Comparison of ENCODE assay signal across 8 cellular contexts in the genomic region with DNA sequence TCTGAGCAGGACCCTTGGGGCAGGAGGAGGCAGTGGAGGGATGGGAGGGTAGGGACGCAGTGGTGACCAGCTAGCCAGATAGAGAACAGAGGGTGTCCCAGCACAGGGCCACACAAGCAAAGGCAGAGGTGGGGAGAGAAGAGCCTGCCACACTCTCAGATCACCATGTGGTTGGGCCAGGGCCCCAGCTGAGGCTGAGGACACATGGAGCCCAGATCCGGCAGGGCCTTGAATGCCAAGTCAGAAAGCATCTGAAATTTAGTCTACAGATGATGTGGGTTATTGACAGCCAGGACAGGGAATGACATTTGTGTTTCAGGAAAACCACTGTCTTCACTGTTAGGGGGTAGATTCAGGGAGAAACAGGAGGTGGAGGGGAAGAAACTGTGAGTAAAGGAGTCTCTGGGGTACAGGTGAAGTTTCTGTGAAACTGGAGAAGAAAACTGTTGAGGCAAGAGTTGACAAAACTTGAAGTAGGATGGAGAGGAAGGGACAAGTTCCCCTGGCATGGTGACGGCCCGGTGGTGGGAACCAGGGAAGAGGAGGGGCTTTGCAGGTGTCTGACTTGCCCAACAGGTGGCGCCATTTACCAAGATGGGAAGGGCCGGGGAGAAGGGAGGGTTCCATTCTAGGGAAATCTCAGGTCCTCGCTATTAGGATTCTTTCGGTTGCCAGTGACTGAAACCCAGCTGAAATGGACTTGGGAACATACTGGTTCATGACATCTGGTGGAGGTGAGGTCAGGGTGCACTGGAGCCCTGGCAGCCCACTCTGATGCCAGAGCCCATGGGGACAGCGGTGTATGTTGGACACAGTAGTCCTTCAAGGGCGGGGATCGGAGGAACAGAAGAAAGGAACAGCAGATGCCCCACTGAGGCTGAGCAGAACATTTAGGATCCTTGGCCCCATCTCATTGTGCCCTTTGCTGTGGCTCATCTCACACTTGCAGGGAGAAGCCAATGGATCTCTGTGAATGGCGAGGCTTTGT.
DNase-seq lines count a peak whose midpoint lies in the region; ATAC-seq and TF ChIP-seq lines count a peak whose summit lies in the region.

No MANE protein-coding gene starts in this region.

- H3K4me3 Mint-ChIP-seq in stimulated activated naive CD8-positive, alpha-beta T cell treated with anti-CD3 and anti-CD28 coated beads, Interleukin-15, amount 100 ng/mL, for 72 hours: no peak overlapping the region

- H3K9me3 ChIP-seq in right lobe of liver: no peaks in the 10 kb centered on the region

- ATAC-seq in SK-N-SH treated with all-trans-retinoic acid at 6 μM for 48 hours (peak; percentile 97), right lobe of liver (peak; percentile 30 to 49 (median 41))
- ATAC-seq in stimulated activated naive CD8-positive, alpha-beta T cell treated with anti-CD3 and anti-CD28 coated beads, Interleukin-15, amount 100 ng/mL, for 72 hours: peak; percentile 68

- no peaks in the 10 kb centered on the region for H3K4me1 ChIP-seq in right lobe of liver

- peak; percentile 64 for TF ChIP-seq CTCF in AG09319 (IDR thresholded peaks at IDR 0.05; ENCODE audit: low read depth, low read length)
- TF ChIP-seq CTCF in GM13977 (IDR thresholded peaks at IDR 0.05; ENCODE audit: extremely low read depth, insufficient read depth, missing control alignments): peak; percentile 64
- peak; percentile 71 for TF ChIP-seq CTCF in cardiac fibroblast (IDR thresholded peaks at IDR 0.05; ENCODE audit: low read depth, low read length)
- TF ChIP-seq CTCF in right lobe of liver (IDR thresholded peaks at IDR 0.05): peak; percentile 19 to 43 (median 35)

- DNase-seq in AG09319 (ENCODE audit: extremely low read depth, low read depth) (no peak), GM13977 (ENCODE audit: low spot score) (peak; percentile 71), HuH-7.5 (ENCODE audit: low spot score) (peak; percentile 77), cardiac fibroblast (ENCODE audit: low read depth in 2 of 2) (peak; percentile 47 to 56), right lobe of liver (peak in 1 of 3 donors; percentile 27), cortex of kidney (lab: John Stamatoyannopoulos, UW) (no peak)
- DNase-seq in stimulated activated naive CD8-positive, alpha-beta T cell treated with anti-CD3 and anti-CD28 coated beads, Interleukin-15, amount 100 ng/mL, for 72 hours: peak; percentile 37 to 52

- in situ Hi-C loops in GM13977 (cut with MboI; ENCODE audit: low pct_unique_long_range_greater_than_20kb, low sequenced_read_pairs, unreplicated experiment): loop anchor here (25.0 kb wide), 1 partner anchor 367 kb away; a partner anchor contains a TSS

- H3K27me3 Mint-ChIP-seq in stimulated activated naive CD8-positive, alpha-beta T cell treated with anti-CD3 and anti-CD28 coated beads, Interleukin-15, amount 100 ng/mL, for 72 hours: peaks cover 86% of the 10 kb centered on the region

- peaks cover 12% of the 10 kb centered on the region for H3K4me1 Mint-ChIP-seq in stimulated activated naive CD8-positive, alpha-beta T cell treated with anti-CD3 and anti-CD28 coated beads, Interleukin-15, amount 100 ng/mL, for 72 hours

- 18% methylated on average over 7 of the region's 12 CpGs for WGBS in right lobe of liver (ENCODE audit: insufficient coverage, low coverage, low lambda C conversion rate, missing lambda C conversion rate)

- intact Hi-C loops in right lobe of liver (cut with DNase I): no loop called here

- H3K27me3 ChIP-seq in right lobe of liver: no peaks in the 10 kb centered on the region

- H3K27ac ChIP-seq in right lobe of liver: no peak overlapping the region

- H3K9me3 Mint-ChIP-seq in stimulated activated naive CD8-positive, alpha-beta T cell treated with anti-CD3 and anti-CD28 coated beads, Interleukin-15, amount 100 ng/mL, for 72 hours: no peaks in the 10 kb centered on the region

- H3K36me3 ChIP-seq in right lobe of liver: no peaks in the 10 kb centered on the region

- H3K27ac Mint-ChIP-seq in stimulated activated naive CD8-positive, alpha-beta T cell treated with anti-CD3 and anti-CD28 coated beads, Interleukin-15, amount 100 ng/mL, for 72 hours: no peak overlapping the region

- TF ChIP-seq POLR2A in right lobe of liver (IDR thresholded peaks at IDR 0.05): no peak

- H3K4me3 ChIP-seq in cardiac fibroblast (replicated peaks in 1 of 2; ENCODE audit: low read depth in 2 of 2, low read length in 2 of 2): no peak overlapping the region
- H3K4me3 ChIP-seq in right lobe of liver: no peak overlapping the region

TF ChIP-seq in SK-N-SH treated with all-trans-retinoic acid at 6 μM for 48 hours, 23 proteins besides CTCF, POLR2A, EP300 and RAD21 (continues in another document):
- TF ChIP-seq RARB (CRISPR knock-in tag; IDR thresholded peaks at IDR 0.05) (no peak), BACH2 (CRISPR knock-in tag; IDR thresholded peaks at IDR 0.05; ENCODE audit: borderline replicate concordance) (no peak), PPARA (CRISPR knock-in tag; IDR thresholded peaks at IDR 0.05; ENCODE audit: borderline replicate concordance) (no peak), TOX (CRISPR knock-in tag; IDR thresholded peaks at IDR 0.05; ENCODE audit: borderline replicate concordance) (no peak), ZNF565 (CRISPR knock-in tag; conservative IDR thresholded peaks at IDR 0.05; ENCODE audit: low read depth) (no peak), ZNF70 (CRISPR knock-in tag; IDR thresholded peaks at IDR 0.05) (no peak), ZC3H10 (CRISPR knock-in tag; IDR thresholded peaks at IDR 0.05) (no peak), ISL1 (CRISPR knock-in tag; IDR thresholded peaks at IDR 0.05) (no peak), ZFP3 (CRISPR knock-in tag; IDR thresholded peaks at IDR 0.05) (no peak), CSDC2 (CRISPR knock-in tag; IDR thresholded peaks at IDR 0.05) (no peak)
- TF ChIP-seq, protein P1, sequence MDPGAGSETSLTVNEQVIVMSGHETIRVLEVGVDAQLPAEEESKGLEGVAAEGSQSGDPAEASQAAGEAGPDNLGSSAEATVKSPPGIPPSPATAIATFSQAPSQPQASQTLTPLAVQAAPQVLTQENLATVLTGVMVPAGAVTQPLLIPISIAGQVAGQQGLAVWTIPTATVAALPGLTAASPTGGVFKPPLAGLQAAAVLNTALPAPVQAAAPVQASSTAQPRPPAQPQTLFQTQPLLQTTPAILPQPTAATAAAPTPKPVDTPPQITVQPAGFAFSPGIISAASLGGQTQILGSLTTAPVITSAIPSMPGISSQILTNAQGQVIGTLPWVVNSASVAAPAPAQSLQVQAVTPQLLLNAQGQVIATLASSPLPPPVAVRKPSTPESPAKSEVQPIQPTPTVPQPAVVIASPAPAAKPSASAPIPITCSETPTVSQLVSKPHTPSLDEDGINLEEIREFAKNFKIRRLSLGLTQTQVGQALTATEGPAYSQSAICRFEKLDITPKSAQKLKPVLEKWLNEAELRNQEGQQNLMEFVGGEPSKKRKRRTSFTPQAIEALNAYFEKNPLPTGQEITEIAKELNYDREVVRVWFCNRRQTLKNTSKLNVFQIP (CRISPR knock-in tag; IDR thresholded peaks at IDR 0.05; ENCODE audit: borderline replicate concordance, low read depth): no peak
- TF ChIP-seq, protein P2, sequence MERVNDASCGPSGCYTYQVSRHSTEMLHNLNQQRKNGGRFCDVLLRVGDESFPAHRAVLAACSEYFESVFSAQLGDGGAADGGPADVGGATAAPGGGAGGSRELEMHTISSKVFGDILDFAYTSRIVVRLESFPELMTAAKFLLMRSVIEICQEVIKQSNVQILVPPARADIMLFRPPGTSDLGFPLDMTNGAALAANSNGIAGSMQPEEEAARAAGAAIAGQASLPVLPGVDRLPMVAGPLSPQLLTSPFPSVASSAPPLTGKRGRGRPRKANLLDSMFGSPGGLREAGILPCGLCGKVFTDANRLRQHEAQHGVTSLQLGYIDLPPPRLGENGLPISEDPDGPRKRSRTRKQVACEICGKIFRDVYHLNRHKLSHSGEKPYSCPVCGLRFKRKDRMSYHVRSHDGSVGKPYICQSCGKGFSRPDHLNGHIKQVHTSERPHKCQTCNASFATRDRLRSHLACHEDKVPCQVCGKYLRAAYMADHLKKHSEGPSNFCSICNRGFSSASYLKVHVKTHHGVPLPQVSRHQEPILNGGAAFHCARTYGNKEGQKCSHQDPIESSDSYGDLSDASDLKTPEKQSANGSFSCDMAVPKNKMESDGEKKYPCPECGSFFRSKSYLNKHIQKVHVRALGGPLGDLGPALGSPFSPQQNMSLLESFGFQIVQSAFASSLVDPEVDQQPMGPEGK (CRISPR knock-in tag; IDR thresholded peaks at IDR 0.05; ENCODE audit: borderline replicate concordance): no peak
- TF ChIP-seq, protein P3, sequence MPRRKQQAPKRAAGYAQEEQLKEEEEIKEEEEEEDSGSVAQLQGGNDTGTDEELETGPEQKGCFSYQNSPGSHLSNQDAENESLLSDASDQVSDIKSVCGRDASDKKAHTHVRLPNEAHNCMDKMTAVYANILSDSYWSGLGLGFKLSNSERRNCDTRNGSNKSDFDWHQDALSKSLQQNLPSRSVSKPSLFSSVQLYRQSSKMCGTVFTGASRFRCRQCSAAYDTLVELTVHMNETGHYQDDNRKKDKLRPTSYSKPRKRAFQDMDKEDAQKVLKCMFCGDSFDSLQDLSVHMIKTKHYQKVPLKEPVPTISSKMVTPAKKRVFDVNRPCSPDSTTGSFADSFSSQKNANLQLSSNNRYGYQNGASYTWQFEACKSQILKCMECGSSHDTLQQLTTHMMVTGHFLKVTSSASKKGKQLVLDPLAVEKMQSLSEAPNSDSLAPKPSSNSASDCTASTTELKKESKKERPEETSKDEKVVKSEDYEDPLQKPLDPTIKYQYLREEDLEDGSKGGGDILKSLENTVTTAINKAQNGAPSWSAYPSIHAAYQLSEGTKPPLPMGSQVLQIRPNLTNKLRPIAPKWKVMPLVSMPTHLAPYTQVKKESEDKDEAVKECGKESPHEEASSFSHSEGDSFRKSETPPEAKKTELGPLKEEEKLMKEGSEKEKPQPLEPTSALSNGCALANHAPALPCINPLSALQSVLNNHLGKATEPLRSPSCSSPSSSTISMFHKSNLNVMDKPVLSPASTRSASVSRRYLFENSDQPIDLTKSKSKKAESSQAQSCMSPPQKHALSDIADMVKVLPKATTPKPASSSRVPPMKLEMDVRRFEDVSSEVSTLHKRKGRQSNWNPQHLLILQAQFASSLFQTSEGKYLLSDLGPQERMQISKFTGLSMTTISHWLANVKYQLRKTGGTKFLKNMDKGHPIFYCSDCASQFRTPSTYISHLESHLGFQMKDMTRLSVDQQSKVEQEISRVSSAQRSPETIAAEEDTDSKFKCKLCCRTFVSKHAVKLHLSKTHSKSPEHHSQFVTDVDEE (CRISPR knock-in tag; IDR thresholded peaks at IDR 0.05): no peak

Comparison
In these comparisons a context has a peak if more than half of its experiments do, and no peak if none do; other contexts are left out.
1. DNase-seq: peak in GM13977 (single experiment), HuH-7.5 (single experiment), cardiac fibroblast (2 of 2) and stimulated activated naive CD8-positive, alpha-beta T cell treated with anti-CD3 and anti-CD28 coated beads, Interleukin-15, amount 100 ng/mL, for 72 hours (2 of 2); none in AG09319 (single experiment) and cortex of kidney (single experiment).
2. ATAC-seq: peak in every context shown above with its lines; median percentile 97 in SK-N-SH treated with all-trans-retinoic acid at 6 μM for 48 hours; 68 in stimulated activated naive CD8-positive, alpha-beta T cell treated with anti-CD3 and anti-CD28 coated beads, Interleukin-15, amount 100 ng/mL, for 72 hours; 41 in right lobe of liver.
3. Peak in every context shown above with its lines, with median percentiles within 50 percentile points of each other: CTCF ChIP-seq.